8 cellular contexts compared by ENCODE assay signal in genomic region chr15:64843996-64844395, GRCh38. TPM values are rescaled to one million over a fixed set of nuclear protein-coding genes. Genes with fewer than 3 reads are reported as not detected.
A peak's percentile ranks its signal among the peaks of the same experiment; 100 is the strongest.
DNase-seq lines count a peak whose midpoint lies in the region; ATAC-seq and TF ChIP-seq lines count a peak whose summit lies in the region.

No MANE protein-coding gene starts in this region.

- H3K4me3 ChIP-seq in BJ (ENCODE audit: low read depth, low read length) (peak overlapping the region; percentile 93), duodenal mucosa (ENCODE audit: low read depth in 1 of 2, low read length in 2 of 2) (peak overlapping the region; percentile 59 to 84)

- peaks cover 26 to 48% of the 10 kb centered on the region in 2 donors for H3K4me1 ChIP-seq in duodenal mucosa (ENCODE audit: control insufficient read depth in 1 of 2, insufficient read depth in 2 of 2, low read length in 2 of 2)

- H3K9me3 ChIP-seq in KOPT-K1 (ENCODE audit: insufficient read depth, low read length, poor library complexity, severe bottlenecking), result no peaks in the 10 kb centered on the region
- H3K9me3 ChIP-seq in duodenal mucosa (ENCODE audit: control insufficient read depth in 1 of 2, low read length in 2 of 2), result no peaks in the 10 kb centered on the region

- H3K27me3 Mint-ChIP-seq in nephron (ENCODE audit: low read depth), result no peaks in the 10 kb centered on the region

- CTCF ChIA-PET in BJ (lab: Yijun Ruan, JAX), result interaction anchor here (1.6 to 2.7 kb wide), 3 partner anchors 8 to 61 kb away, joined by 4 to 10 read pairs (median 8); no protein-coding TSS in a partner anchor

- H3K9ac ChIP-seq in duodenal mucosa (ENCODE audit: low read depth in 1 of 2, low read length in 2 of 2), result peak overlapping the region; percentile 55 to 60

- no peak for DNase-seq in BJ (ENCODE audit: low read depth)
- no peak for DNase-seq in OCI-M1 (lab: John Stamatoyannopoulos, UW)

- peaks cover 8% of the 10 kb centered on the region for H3K36me3 Mint-ChIP-seq in nephron (ENCODE audit: low read depth)

- peak overlapping the region; percentile 92 to 98 (median 97) for H3K4me3 Mint-ChIP-seq in nephron

- no peaks in the 10 kb centered on the region for H3K36me3 ChIP-seq in BJ (ENCODE audit: control insufficient read depth, insufficient read depth, low read length)
- peaks cover 11% of the 10 kb centered on the region for H3K36me3 ChIP-seq in KOPT-K1 (ENCODE audit: insufficient read depth, low read length)
- no peaks in the 10 kb centered on the region for H3K36me3 ChIP-seq in duodenal mucosa (ENCODE audit: control insufficient read depth in 1 of 2, insufficient read depth in 2 of 2, low read length in 2 of 2)

- H3K4me1 Mint-ChIP-seq in nephron, result peaks cover 51% of the 10 kb centered on the region

- H3K27ac Mint-ChIP-seq in nephron, result peak overlapping the region; percentile 27 to 47 (median 34)

- no peak for ATAC-seq in HG02885 (IDR thresholded peaks at IDR 0.05; ENCODE audit: poor library complexity, unreplicated experiment)
- ATAC-seq in HG03439 (IDR thresholded peaks at IDR 0.05; ENCODE audit: unreplicated experiment), result no peak
- ATAC-seq in HG03342 (IDR thresholded peaks at IDR 0.05; ENCODE audit: unreplicated experiment), result no peak

- no peaks in the 10 kb centered on the region for H3K9me3 Mint-ChIP-seq in nephron

- POLR2A ChIA-PET in BJ (lab: Charles Lee), result interaction anchor here (0.7 kb wide), 1 partner anchor 13 kb away, joined by 6 read pairs; no protein-coding TSS in a partner anchor

- H3K27ac ChIP-seq in KOPT-K1 (ENCODE audit: low read depth, low read length, poor library complexity, severe bottlenecking), result peak overlapping the region; percentile 53
- H3K27ac ChIP-seq in duodenal mucosa (ENCODE audit: low read depth, low read length), result peak overlapping the region; percentile 59

- TF ChIP-seq CTCF in BJ (IDR thresholded peaks at IDR 0.05; ENCODE audit: insufficient read depth, low read depth, low read length) (no peak), nephron (IDR thresholded peaks at IDR 0.05; ENCODE audit: unreplicated experiment in 3 of 3) (no peak)

- no peaks in the 10 kb centered on the region for H3K27me3 ChIP-seq in BJ (ENCODE audit: control insufficient read depth, insufficient read depth, low read length)
- no peaks in the 10 kb centered on the region for H3K27me3 ChIP-seq in duodenal mucosa (ENCODE audit: control insufficient read depth in 1 of 2, insufficient read depth in 2 of 2, low read length in 2 of 2)

RNA-seq across cellular contexts. Expression of gene PLEKHO2, which starts 2.3 kb away (rescaled TPM):
- 24.7 and 33.6 TPM in 2 replicates for polyA plus RNA-seq in BJ (2011; rRNA removed)
- 22.4 and 32.7 TPM in 2 replicates for polyA minus RNA-seq in BJ (2011; rRNA and poly(A)+ RNA removed)

RNA-seq across cellular contexts. Expression of gene PIF1, which starts 18.5 kb away (rescaled TPM):
- polyA plus RNA-seq in BJ (2011; rRNA removed), result 7.5 and 10.8 TPM in 2 replicates
- 4.8 and 6.8 TPM in 2 replicates for polyA minus RNA-seq in BJ (2011; rRNA and poly(A)+ RNA removed)
